ENCODE assay signal across 9 cellular contexts in the genomic region with DNA sequence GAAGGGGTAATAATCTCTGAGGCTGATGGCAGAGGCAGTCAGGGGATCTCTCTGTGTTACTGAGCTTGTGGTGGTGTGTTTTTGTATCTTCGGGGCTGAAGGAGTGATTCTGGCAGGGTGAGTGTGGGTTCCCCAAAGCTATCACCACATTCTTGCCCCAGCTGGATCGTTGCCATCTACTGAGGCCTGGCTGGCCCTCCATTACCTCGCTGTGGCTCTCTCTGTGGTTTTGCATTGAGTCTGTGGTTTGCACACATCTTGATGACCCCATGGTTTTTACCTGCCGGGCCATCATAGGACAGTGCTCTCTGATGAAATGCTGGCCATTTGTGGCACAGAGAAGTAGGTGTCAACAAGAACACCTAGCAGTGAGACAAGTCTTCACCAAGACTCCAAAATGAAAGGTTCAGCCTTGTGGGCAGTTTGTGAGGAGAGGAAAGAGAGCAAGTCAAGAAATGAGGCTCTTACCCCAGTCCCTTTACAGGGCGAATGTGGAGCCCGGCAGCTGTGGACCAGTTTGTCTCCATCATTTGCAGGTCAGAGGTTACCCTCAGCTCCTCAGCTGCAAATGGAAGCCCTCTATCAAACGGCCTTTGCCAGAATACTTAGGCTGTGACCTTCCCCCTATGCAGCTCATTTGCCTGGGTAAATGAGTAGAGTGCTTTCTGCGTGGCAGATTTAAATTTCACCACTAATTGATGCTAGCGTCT.
DNase-seq lines count a peak whose midpoint lies in the region; ATAC-seq, FAIRE-seq and TF ChIP-seq lines count a peak whose summit lies in the region.
"Had no signal": no experiment of that assay in that cellular context is flagged by ENCODE, and none has a peak within 500 bp of the region (broad histone marks: within the 10 kb centered on the region; RNA-seq: fewer than 3 reads in every experiment).

No MANE protein-coding gene starts in this region.

- H3K79me2 ChIP-seq in Karpas-422 (ENCODE audit: low read length) (peaks cover 96% of the 10 kb centered on the region), K562 (ENCODE audit: control insufficient read depth, insufficient read depth, low read length) (peaks cover 8% of the 10 kb centered on the region)

- H3K4me2 ChIP-seq in Karpas-422 (ENCODE audit: low read depth, low read length, poor library complexity, severe bottlenecking) (peak overlapping the region; percentile 29), K562 (ENCODE audit: insufficient read depth, low read length) (no peak overlapping the region)

- H3K4me3 Mint-ChIP-seq in nephron progenitor cell: no peak overlapping the region

- peaks cover 38% of the 10 kb centered on the region for H3K4me1 Mint-ChIP-seq in nephron progenitor cell

- H3K36me3 ChIP-seq in Karpas-422 (ENCODE audit: insufficient read depth, low read length) (0 out of 2 replicates have a peak, but pooled peaks cover 3% of the 10 kb centered on the region), K562 (ENCODE audit: control insufficient read depth, insufficient read depth, low read length) (peaks cover 16% of the 10 kb centered on the region; the same call in 2 of the 3 replicates)
- H3K36me3 ChIP-seq: right atrium auricular region had no signal

- TF ChIP-seq RAD21 in K562 (CRISPR knock-in tag; conservative IDR thresholded peaks at IDR 0.05 in 1 of 2, IDR thresholded peaks at IDR 0.05 in 1 of 2): no peak

- no peaks in the 10 kb centered on the region for H3K27me3 ChIP-seq in Karpas-422 (ENCODE audit: low read length)
- no peaks in the 10 kb centered on the region; a peak in 1 of 5 replicates for H3K27me3 ChIP-seq in K562 (ENCODE audit: control insufficient read depth in 2 of 2, insufficient read depth in 2 of 2, low read length in 2 of 2)
- H3K27me3 ChIP-seq: right atrium auricular region had no signal

- no peak for FAIRE-seq in K562 (lab: Jason Lieb, UNC)

- no peaks in the 10 kb centered on the region for H3K27me3 Mint-ChIP-seq in nephron progenitor cell (ENCODE audit: low read depth, poor library complexity)

- H3K9me1 ChIP-seq in K562 (ENCODE audit: control insufficient read depth, insufficient read depth, low read length): no peaks in the 10 kb centered on the region

- TF ChIP-seq EP300 in K562 (IDR thresholded peaks at IDR 0.05; ENCODE audit: low read length): no peak

- H3K9ac ChIP-seq in Karpas-422 (ENCODE audit: low read length): peak overlapping the region; percentile 36; the same call in 1 of the 2 replicates
- peak overlapping the region in 1 of 2 experiments; percentile 21; a peak in 1 of 4 replicates for H3K9ac ChIP-seq in K562 (ENCODE audit: insufficient read depth in 1 of 2, low read depth in 2 of 2, low read length in 2 of 2)

- H3K4me3 ChIP-seq in Karpas-422 (ENCODE audit: low read length) (peak overlapping the region; percentile 9; the same call in 1 of the 2 replicates), K562 (no peak overlapping the region), coronary artery (no peak overlapping the region)
- H3K4me3 ChIP-seq: right atrium auricular region had no signal

- H3K27ac Mint-ChIP-seq in nephron progenitor cell: peak overlapping the region; percentile 18

- H3K9me3 Mint-ChIP-seq in nephron progenitor cell: peaks cover 4% of the 10 kb centered on the region

- in situ Hi-C loops in K562 (cut with MboI): no loop called here

- no peak for ATAC-seq in K562
- no peak for ATAC-seq in GM18505 (IDR thresholded peaks at IDR 0.05; ENCODE audit: unreplicated experiment)
- ATAC-seq in activated CD4-positive, CD25-positive, alpha-beta regulatory T cell treated with anti-CD3 and anti-CD28 coated beads, Interleukin-2, amount 50 U/mL, for 24 hours: no peak

- DNase-seq in Karpas-422 (peak; percentile 57), K562 (ENCODE audit: extremely low read depth in 1 of 4, low spot score in 3 of 4) (no peak), nephron progenitor cell (no peak), UCSD-AML1 (lab: John Stamatoyannopoulos, UW; ENCODE audit: unreplicated experiment) (no peak), coronary artery (ENCODE audit: low spot score) (no peak)

- H3K4me1 ChIP-seq in Karpas-422 (ENCODE audit: low read length) (peaks cover 61% of the 10 kb centered on the region), K562 (replicated peaks in 1 of 2; ENCODE audit: control insufficient read depth in 2 of 2, insufficient read depth in 2 of 2, low read length in 2 of 2) (peaks cover 8 to 16% of the 10 kb centered on the region in 2 experiments; a peak in 4 of 5 replicates)

- CTCF ChIA-PET in K562 (lab: Yijun Ruan, JAX; ENCODE audit: low intra/inter-chr PET ratio): no interaction called here

- no TSS peak for BruUV-seq in K562 (replicated peaks; lab: Mats Ljungman, UMichigan)

- intact Hi-C loops in K562 (cut with micrococcal nuclease): no loop called here

- POLR2A ChIA-PET in K562 (lab: Yijun Ruan, JAX): interaction anchor here (0.6 kb wide), 1 partner anchor 327 kb away, joined by 3 read pairs; no protein-coding TSS in a partner anchor

- H3K27ac ChIP-seq in C4-2B (peak overlapping the region; percentile 21; the same call in 1 of the 2 replicates), Karpas-422 (ENCODE audit: low read length) (peak overlapping the region; percentile 59), K562 (ENCODE audit: extremely low read depth, low read depth, low read length) (no peak overlapping the region), coronary artery (peak overlapping the region in 1 of 2 donors; percentile 54)

- TF ChIP-seq POLR2A in K562 (conservative IDR thresholded peaks at IDR 0.05) (no peak), GM18505 (IDR thresholded peaks at IDR 0.05; ENCODE audit: borderline replicate concordance, extremely low read depth, insufficient read depth, insufficient read length) (no peak)

- H3K9me3 ChIP-seq in Karpas-422 (ENCODE audit: low read length): no peaks in the 10 kb centered on the region
- no peaks in the 10 kb centered on the region; the same call in 1 of the 2 replicates for H3K9me3 ChIP-seq in K562 (replicated peaks; ENCODE audit: control insufficient read depth, insufficient read depth, low read depth, low read length)
- H3K9me3 ChIP-seq: right atrium auricular region had no signal

- WGBS in K562 (ENCODE audit: insufficient coverage, low coverage, missing lambda C conversion rate): 50% methylated on average over 9 of the region's 9 CpGs

- H2AFZ ChIP-seq in Karpas-422 (ENCODE audit: low read length): no peak overlapping the region
- H2AFZ ChIP-seq in K562 (ENCODE audit: low read depth, low read length): no peak overlapping the region

- no peak for TF ChIP-seq CTCF in C4-2B (conservative IDR thresholded peaks at IDR 0.05)
- TF ChIP-seq CTCF in K562 (IDR thresholded peaks at IDR 0.05 in 2 of 3, conservative IDR thresholded peaks at IDR 0.05 in 1 of 3; ENCODE audit: insufficient read depth in 2 of 3, low read depth in 1 of 3, low read length in 3 of 3): no peak
- TF ChIP-seq CTCF in nephron progenitor cell (IDR thresholded peaks at IDR 0.05): no peak
- TF ChIP-seq CTCF in coronary artery (IDR thresholded peaks at IDR 0.05): no peak

- H3K9me2 ChIP-seq in Karpas-422 (replicated peaks; ENCODE audit: insufficient read depth, low read length): no peaks in the 10 kb centered on the region

- peaks cover 88% of the 10 kb centered on the region for H3K36me3 Mint-ChIP-seq in nephron progenitor cell (ENCODE audit: low read depth)

- H4K20me1 ChIP-seq in Karpas-422 (ENCODE audit: insufficient read depth, low read depth, low read length) (no peaks in the 10 kb centered on the region), K562 (replicated peaks; ENCODE audit: control insufficient read depth, insufficient read depth, low read length) (0 out of 2 replicates have a peak, but pooled peaks cover 4% of the 10 kb centered on the region)

TF ChIP-seq in K562, 482 proteins besides CTCF, POLR2A, EP300 and RAD21:
- TF ChIP-seq NR2C2 (CRISPR knock-in tag; IDR thresholded peaks at IDR 0.05): no peak
- TF ChIP-seq NR2C2 (tag; IDR thresholded peaks at IDR 0.05): peak; percentile 46; the same call in 1 of the 2 replicates
- TF ChIP-seq NFIC (IDR thresholded peaks at IDR 0.05): peak; percentile 39; the same call in 1 of the 2 replicates
- TF ChIP-seq MBD2 (IDR thresholded peaks at IDR 0.05; ENCODE audit: borderline replicate concordance, low read depth): no peak
- peak; percentile 38; the same call in 1 of the 2 replicates for TF ChIP-seq ESRRA (IDR thresholded peaks at IDR 0.05; ENCODE audit: borderline replicate concordance, low read depth)
- TF ChIP-seq ASH1L (IDR thresholded peaks at IDR 0.05; ENCODE audit: borderline replicate concordance, low read depth, partially characterized antibody): no peak
- TF ChIP-seq, protein P1, sequence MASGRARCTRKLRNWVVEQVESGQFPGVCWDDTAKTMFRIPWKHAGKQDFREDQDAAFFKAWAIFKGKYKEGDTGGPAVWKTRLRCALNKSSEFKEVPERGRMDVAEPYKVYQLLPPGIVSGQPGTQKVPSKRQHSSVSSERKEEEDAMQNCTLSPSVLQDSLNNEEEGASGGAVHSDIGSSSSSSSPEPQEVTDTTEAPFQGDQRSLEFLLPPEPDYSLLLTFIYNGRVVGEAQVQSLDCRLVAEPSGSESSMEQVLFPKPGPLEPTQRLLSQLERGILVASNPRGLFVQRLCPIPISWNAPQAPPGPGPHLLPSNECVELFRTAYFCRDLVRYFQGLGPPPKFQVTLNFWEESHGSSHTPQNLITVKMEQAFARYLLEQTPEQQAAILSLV (tag; IDR thresholded peaks at IDR 0.05): no peak
